In genomic region chr2:240784629-240785423, GRCh38 we compare ENCODE assay signal across 17 cellular contexts. TPM values are rescaled to one million over a fixed set of nuclear protein-coding genes. Genes with fewer than 3 reads are reported as not detected.
"Had no signal": no experiment of that assay in that cellular context is flagged by ENCODE, and none has a peak within 500 bp of the region (broad histone marks: within the 10 kb centered on the region; RNA-seq: fewer than 3 reads in every experiment).

No MANE protein-coding gene starts in this region.

- H3K9me3 ChIP-seq: heart right ventricle, SJCRH30, transverse colon had no signal

- DNase-seq: activated naive CD4-positive, alpha-beta T cell treated with Interleukin-2 at 50 U/mL for 16 hours; activated T-cell treated with anti-CD3 and anti-CD28 coated beads for 4 hours; left colon; occipital lobe; SJCRH30; stimulated activated CD4-positive, alpha-beta T cell treated with anti-CD3 and anti-CD28 coated beads, Interleukin-2, amount 100 ng/mL, for 48 hours; stimulated activated naive B cell treated with anti-CD40 and anti-IgM and Interleukin-4, amounts not matched to agents 10 μg/mL and 1 μg/mL and 100 μg/mL, for 72 hours; transverse colon had no signal

- FAIRE-seq: astrocyte, bronchial epithelial cell, frontal cortex had no signal

- H3K27ac ChIP-seq: epithelial cell of prostate, heart right ventricle, SJCRH30, transverse colon had no signal

- H3K9me3 Mint-ChIP-seq: memory B cell; naive thymus-derived CD8-positive, alpha-beta T cell; stimulated activated naive B cell treated with anti-CD40 and anti-IgM and Interleukin-4, amounts not matched to agents 10 μg/mL and 1 μg/mL and 100 μg/mL, for 72 hours; WTC11 had no signal

- H3K36me3 ChIP-seq: heart right ventricle, SJCRH30, transverse colon had no signal

- H3K27me3 ChIP-seq: SJCRH30 had no signal

- H3K4me3 ChIP-seq: heart right ventricle, SJCRH30, transverse colon had no signal

- H3K4me1 Mint-ChIP-seq: memory B cell; stimulated activated naive B cell treated with anti-CD40 and anti-IgM and Interleukin-4, amounts not matched to agents 10 μg/mL and 1 μg/mL and 100 μg/mL, for 72 hours; WTC11 had no signal

- H3K4me1 ChIP-seq: heart right ventricle, SJCRH30, transverse colon had no signal

- ATAC-seq: heart right ventricle; left colon; naive thymus-derived CD8-positive, alpha-beta T cell; stimulated activated naive B cell treated with anti-CD40 and anti-IgM and Interleukin-4, amounts not matched to agents 10 μg/mL and 1 μg/mL and 100 μg/mL, for 72 hours; WTC11 had no signal

- H3K4me3 Mint-ChIP-seq: memory B cell; naive thymus-derived CD8-positive, alpha-beta T cell; stimulated activated naive B cell treated with anti-CD40 and anti-IgM and Interleukin-4, amounts not matched to agents 10 μg/mL and 1 μg/mL and 100 μg/mL, for 72 hours; WTC11 had no signal

- H3K36me3 Mint-ChIP-seq: memory B cell; naive thymus-derived CD8-positive, alpha-beta T cell; stimulated activated naive B cell treated with anti-CD40 and anti-IgM and Interleukin-4, amounts not matched to agents 10 μg/mL and 1 μg/mL and 100 μg/mL, for 72 hours had no signal

- H3K27ac Mint-ChIP-seq: memory B cell; naive thymus-derived CD8-positive, alpha-beta T cell; stimulated activated naive B cell treated with anti-CD40 and anti-IgM and Interleukin-4, amounts not matched to agents 10 μg/mL and 1 μg/mL and 100 μg/mL, for 72 hours; WTC11 had no signal

RNA-seq across cellular contexts. Expression of gene KIF1A, which starts 35.2 kb away (rescaled TPM):
- total RNA-seq: bronchial epithelial cell; fibroblast of lung; naive thymus-derived CD8-positive, alpha-beta T cell had no signal
